Comparison of ENCODE assay signal across 11 cellular contexts in genomic region chr5:119321569-119322311, GRCh38. TPM values are rescaled to one million over a fixed set of nuclear protein-coding genes. Genes with fewer than 3 reads are reported as not detected.
DNase-seq lines count a peak whose midpoint lies in the region; ATAC-seq, FAIRE-seq and TF ChIP-seq lines count a peak whose summit lies in the region.
"Had no signal": no experiment of that assay in that cellular context is flagged by ENCODE, and none has a peak within 500 bp of the region (broad histone marks: within the 10 kb centered on the region; RNA-seq: fewer than 3 reads in every experiment).

No MANE protein-coding gene starts in this region.

- DNase-seq in activated T-cell treated with anti-CD3 and anti-CD28 coated beads, Interleukin-2, amount 50 U/mL, for 24 hours, result no peak
- DNase-seq in activated T-cell treated with anti-CD3 and anti-CD28 coated beads, Interleukin-2, amount 50 U/mL, for 48 hours, result no peak
- DNase-seq in Panc1 (ENCODE audit: low read depth, low spot score) (no peak), smooth muscle cell (lab: John Stamatoyannopoulos, UW; ENCODE audit: unreplicated experiment) (no peak), frontal cortex (ENCODE audit: low spot score in 2 of 2) (no peak)
- no peak for DNase-seq in central memory CD8-positive, alpha-beta T cell (ENCODE audit: low spot score in 2 of 2)
- DNase-seq: activated CD4-positive, CD25-positive, alpha-beta regulatory T cell treated with anti-CD3 and anti-CD28 coated beads, Interleukin-2, amount 50 U/mL, for 72 hours; left colon; SHP77 treated with DMSO at 0.1 percent for 48 hours had no signal

- in situ Hi-C loops in Panc1 (cut with HindIII; ENCODE audit: low pct_unique_long_range_greater_than_20kb, low sequenced_read_pairs), result no loop called here

- H3K9me3 ChIP-seq in Panc1 (ENCODE audit: control insufficient read depth, insufficient read depth, low read depth, low read length), result no peaks in the 10 kb centered on the region
- H3K9me3 ChIP-seq in smooth muscle cell (replicated peaks; ENCODE audit: low read depth), result no peaks in the 10 kb centered on the region

- CTCF ChIA-PET in Panc1 (lab: Charles Lee), result interaction anchor here (1.0 kb wide), 1 partner anchor 13 kb away, joined by 3 read pairs; no protein-coding TSS in a partner anchor

- H3K27ac ChIP-seq in Panc1 (ENCODE audit: low read length), result peak overlapping the region; percentile 81; the same call in 1 of the 2 replicates
- peak overlapping the region; percentile 97 for H3K27ac ChIP-seq in smooth muscle cell (ENCODE audit: low read depth)

- TF ChIP-seq CTCF in Panc1 (IDR thresholded peaks at IDR 0.05) (no peak), smooth muscle cell (IDR thresholded peaks at IDR 0.05; ENCODE audit: borderline replicate concordance, insufficient read depth, poor library complexity, severe bottlenecking) (no peak)

- intact Hi-C loops in Panc1 (cut with micrococcal nuclease; ENCODE audit: unreplicated experiment), result no loop called here

- H3K4me1 Mint-ChIP-seq in activated T-cell treated with anti-CD3 and anti-CD28 coated beads, Interleukin-2, amount 50 U/mL, for 24 hours (ENCODE audit: low read depth), result peaks cover 91% of the 10 kb centered on the region
- peaks cover 72% of the 10 kb centered on the region for H3K4me1 Mint-ChIP-seq in central memory CD8-positive, alpha-beta T cell

- ATAC-seq in Panc1 (no peak), GM19035 (IDR thresholded peaks at IDR 0.05; ENCODE audit: unreplicated experiment) (no peak), GM21447 (IDR thresholded peaks at IDR 0.05; ENCODE audit: unreplicated experiment) (no peak)
- ATAC-seq in central memory CD8-positive, alpha-beta T cell (replicated peaks; ENCODE audit: extremely low read depth, poor library complexity, severe bottlenecking), result no peak
- ATAC-seq: left colon had no signal

- peak overlapping the region; percentile 13 for H3K9ac ChIP-seq in smooth muscle cell (ENCODE audit: low read depth)

- H3K9me3 Mint-ChIP-seq in activated T-cell treated with anti-CD3 and anti-CD28 coated beads, Interleukin-2, amount 50 U/mL, for 24 hours, result no peaks in the 10 kb centered on the region
- H3K9me3 Mint-ChIP-seq in central memory CD8-positive, alpha-beta T cell, result no peaks in the 10 kb centered on the region

- peaks cover 50% of the 10 kb centered on the region for H3K36me3 Mint-ChIP-seq in activated T-cell treated with anti-CD3 and anti-CD28 coated beads, Interleukin-2, amount 50 U/mL, for 24 hours (ENCODE audit: low read depth)
- peaks cover 14% of the 10 kb centered on the region for H3K36me3 Mint-ChIP-seq in central memory CD8-positive, alpha-beta T cell (ENCODE audit: insufficient read depth)

- H3K27ac Mint-ChIP-seq in activated T-cell treated with anti-CD3 and anti-CD28 coated beads, Interleukin-2, amount 50 U/mL, for 24 hours, result peak overlapping the region; percentile 93
- peak overlapping the region; percentile 85 for H3K27ac Mint-ChIP-seq in central memory CD8-positive, alpha-beta T cell (ENCODE audit: low read depth)

- 59% methylated on average over 6 of the region's 6 CpGs for WGBS in smooth muscle cell (ENCODE audit: low lambda C conversion rate)

- POLR2A ChIA-PET in Panc1 (lab: Charles Lee), result interaction anchor here (0.6 kb wide), 1 partner anchor 41 kb away, joined by 3 read pairs; no protein-coding TSS in a partner anchor

- H3K27me3 ChIP-seq in Panc1 (ENCODE audit: control insufficient read depth, insufficient read depth, low read length) (no peaks in the 10 kb centered on the region), smooth muscle cell (ENCODE audit: low read depth) (no peaks in the 10 kb centered on the region)

- H3K4me3 ChIP-seq in Panc1 (ENCODE audit: low read depth in 2 of 2, low read length in 2 of 2) (no peak overlapping the region), smooth muscle cell (no peak overlapping the region)

- H3K36me3 ChIP-seq in Panc1 (ENCODE audit: control insufficient read depth, insufficient read depth, low read length) (no peaks in the 10 kb centered on the region), smooth muscle cell (ENCODE audit: low read depth) (no peaks in the 10 kb centered on the region)

- H3K4me1 ChIP-seq in Panc1 (ENCODE audit: control insufficient read depth, insufficient read depth, low read length), result peaks cover 22% of the 10 kb centered on the region
- H3K4me1 ChIP-seq in smooth muscle cell (ENCODE audit: low read depth), result peaks cover 26% of the 10 kb centered on the region

- H3K79me2 ChIP-seq in smooth muscle cell (ENCODE audit: low read depth), result peaks cover 64% of the 10 kb centered on the region

- H4K20me1 ChIP-seq in smooth muscle cell (ENCODE audit: low read depth), result no peaks in the 10 kb centered on the region

- no peak for FAIRE-seq in frontal cortex (lab: Jason Lieb, UNC)

- peak overlapping the region; percentile 70 for H3K4me3 Mint-ChIP-seq in activated T-cell treated with anti-CD3 and anti-CD28 coated beads, Interleukin-2, amount 50 U/mL, for 24 hours
- H3K4me3 Mint-ChIP-seq in central memory CD8-positive, alpha-beta T cell, result peak overlapping the region; percentile 19

- peak overlapping the region; percentile 73 for H3K4me2 ChIP-seq in smooth muscle cell

- H3F3A ChIP-seq in smooth muscle cell (ENCODE audit: low read depth), result peaks cover 21% of the 10 kb centered on the region

- H3K27me3 Mint-ChIP-seq in activated T-cell treated with anti-CD3 and anti-CD28 coated beads, Interleukin-2, amount 50 U/mL, for 24 hours, result no peaks in the 10 kb centered on the region
- no peaks in the 10 kb centered on the region for H3K27me3 Mint-ChIP-seq in central memory CD8-positive, alpha-beta T cell

- BruUV-seq in Panc1 (replicated peaks; lab: Mats Ljungman, UMichigan), result no TSS peak

- no peak overlapping the region for H2AFZ ChIP-seq in smooth muscle cell (ENCODE audit: low read depth)

RNA-seq across cellular contexts. Expression of gene TNFAIP8, which starts 34.1 kb away (rescaled TPM):
- 8.0 TPM for total RNA-seq in Panc1 (2021; ENCODE audit: unreplicated experiment)
- polyA plus RNA-seq in Panc1 (2012; ENCODE audit: insufficient read length), result 6.9 TPM
- total RNA-seq in smooth muscle cell, result 81.2 and 85.1 TPM in 2 replicates
- polyA plus RNA-seq in smooth muscle cell, result 15.7 and 34.2 TPM in 2 replicates
- total RNA-seq in frontal cortex, result 2.9 TPM
